Comparison of ENCODE assay signal across 10 cellular contexts in the genomic region with DNA sequence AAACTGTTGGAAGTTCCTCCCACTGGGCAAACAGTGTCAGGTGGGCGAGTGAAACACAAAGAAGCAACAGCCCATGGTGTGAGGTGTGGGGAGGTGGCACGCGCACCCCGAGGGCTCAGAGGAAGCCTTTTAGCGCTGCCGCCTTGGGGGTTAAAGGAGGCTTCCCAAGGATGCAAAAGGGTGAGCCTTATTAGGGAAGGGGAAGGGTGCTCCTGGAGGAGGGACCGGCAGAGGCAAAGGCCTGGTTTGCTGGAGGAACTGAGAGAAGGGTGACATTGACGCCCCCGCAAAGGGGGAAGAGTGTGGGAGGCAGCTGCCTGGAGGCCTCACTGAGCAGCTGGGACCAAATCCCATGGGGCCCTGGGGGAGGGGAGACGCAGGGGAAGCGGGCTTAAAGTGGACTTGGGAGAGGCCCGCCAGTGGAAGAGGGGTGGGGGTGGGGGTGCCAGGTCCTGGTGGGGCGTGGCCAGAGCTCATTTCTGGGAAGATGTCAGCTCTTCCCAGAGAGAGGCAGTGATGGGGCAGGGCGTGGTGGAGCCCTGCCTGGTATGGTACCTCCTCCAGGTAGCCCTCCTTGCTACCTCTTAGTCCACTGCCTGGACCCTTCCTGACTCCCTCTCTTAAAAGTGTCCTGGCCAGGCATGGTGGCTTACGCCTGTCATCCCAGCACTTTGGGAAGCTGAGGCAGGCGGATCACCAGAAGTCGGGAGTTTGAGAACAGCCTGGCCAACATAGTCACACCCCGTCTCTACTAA. TPM values are rescaled to one million over a fixed set of nuclear protein-coding genes. Genes with fewer than 3 reads are reported as not detected.
DNase-seq lines count a peak whose midpoint lies in the region; ATAC-seq and TF ChIP-seq lines count a peak whose summit lies in the region.
"Had no signal": no experiment of that assay in that cellular context is flagged by ENCODE, and none has a peak within 500 bp of the region (broad histone marks: within the 10 kb centered on the region; RNA-seq: fewer than 3 reads in every experiment).

No MANE protein-coding gene starts in this region.

- H3K27me3 Mint-ChIP-seq in H9 (ENCODE audit: low read depth): peaks cover 3% of the 10 kb centered on the region

- H3K36me3 Mint-ChIP-seq in H9 (ENCODE audit: insufficient read depth in 1 of 3, low read depth in 3 of 3): peaks cover 13 to 42% (median 24%) of the 10 kb centered on the region in 3 experiments

- H3K9ac ChIP-seq in H9 (ENCODE audit: extremely low read depth, insufficient read length, low read length) (no peak overlapping the region), OCI-LY3 (ENCODE audit: low read length) (peak overlapping the region; percentile 48)

- H3K4ac ChIP-seq in H9 (ENCODE audit: low read depth, low read length): no peak overlapping the region

- no peaks in the 10 kb centered on the region for H3K79me2 ChIP-seq in H9 (ENCODE audit: insufficient read depth, low read length)
- no peaks in the 10 kb centered on the region for H3K79me2 ChIP-seq in OCI-LY3 (ENCODE audit: low read length)

- H3K4me1 ChIP-seq in H9 (ENCODE audit: insufficient read depth, low read length) (no peaks in the 10 kb centered on the region), OCI-LY3 (ENCODE audit: low read length) (peaks cover 19% of the 10 kb centered on the region)

- H3K27me3 ChIP-seq in H9 (ENCODE audit: insufficient read depth, low read length): no peaks in the 10 kb centered on the region
- H3K27me3 ChIP-seq in OCI-LY3 (ENCODE audit: low read depth, low read length): no peaks in the 10 kb centered on the region

- no peak overlapping the region for H2BK12ac ChIP-seq in H9 (ENCODE audit: insufficient read length, low read depth, low read length)

- peak overlapping the region; percentile 39; the same call in 1 of the 2 replicates for H3K4me3 ChIP-seq in OCI-LY3 (ENCODE audit: low read length)

- H3K23me2 ChIP-seq in H9 (ENCODE audit: insufficient read length, low read depth, low read length, poor library complexity, severe bottlenecking): no peaks in the 10 kb centered on the region

- no peak overlapping the region for H2BK15ac ChIP-seq in H9 (ENCODE audit: low read depth, low read length)

- H2AK5ac ChIP-seq in H9 (ENCODE audit: insufficient read length, low read length): no peak overlapping the region

- no peak overlapping the region for H3K56ac ChIP-seq in H9 (ENCODE audit: insufficient read length, low read depth, low read length)

- no peak overlapping the region for H2BK20ac ChIP-seq in H9 (ENCODE audit: low read depth, low read length, poor library complexity, severe bottlenecking)

- no peak overlapping the region for H3K14ac ChIP-seq in H9 (ENCODE audit: insufficient read depth, low read length)

- no peak for TF ChIP-seq CTCF in H9 (conservative IDR thresholded peaks at IDR 0.05)
- TF ChIP-seq CTCF in OCI-LY3 (IDR thresholded peaks at IDR 0.05; ENCODE audit: low read depth, low read length): no peak

- H4K20me1 ChIP-seq in H9 (ENCODE audit: control insufficient read depth, insufficient read depth, insufficient read length): no peaks in the 10 kb centered on the region
- no peaks in the 10 kb centered on the region for H4K20me1 ChIP-seq in OCI-LY3 (ENCODE audit: insufficient read depth, low read length)

- WGBS in H9 (ENCODE audit: extremely low coverage, insufficient read length, low lambda C conversion rate): no CpG with 5 or more reads among the region's 18 CpGs

- H3K36me3 ChIP-seq in OCI-LY3 (replicated peaks; ENCODE audit: low read depth, low read length): peaks cover 39% of the 10 kb centered on the region

- H3K9me3 Mint-ChIP-seq in H9: peaks cover 11 to 16% of the 10 kb centered on the region in 2 experiments

- no peaks in the 10 kb centered on the region for H3K79me1 ChIP-seq in H9 (ENCODE audit: insufficient read depth, low read depth, low read length, poor library complexity, severe bottlenecking)

- no peak overlapping the region for H3K23ac ChIP-seq in H9 (ENCODE audit: insufficient read length, low read depth, low read length)

- H3K18ac ChIP-seq in H9 (ENCODE audit: insufficient read length, low read depth, low read length): no peak overlapping the region

- no peak overlapping the region for H3K27ac ChIP-seq in H9 (ENCODE audit: insufficient read length, low read depth, low read length)
- peak overlapping the region; percentile 62 for H3K27ac ChIP-seq in OCI-LY3 (ENCODE audit: low read length)

- no peak for ATAC-seq in HG02763 (IDR thresholded peaks at IDR 0.05; ENCODE audit: unreplicated experiment)

- H2BK120ac ChIP-seq in H9 (ENCODE audit: low read depth, low read length, poor library complexity, severe bottlenecking): no peak overlapping the region

- no peak overlapping the region for H3K4me3 Mint-ChIP-seq in H9

- no peak overlapping the region for H2BK5ac ChIP-seq in H9 (ENCODE audit: insufficient read length, low read length)

- no peak overlapping the region for H4K8ac ChIP-seq in H9 (replicated peaks; ENCODE audit: insufficient read length, low read depth, low read length)

- no peak overlapping the region for H2AFZ ChIP-seq in H9 (ENCODE audit: low read length)
- H2AFZ ChIP-seq in OCI-LY3 (ENCODE audit: low read depth, low read length): no peak overlapping the region

- H3K4me1 Mint-ChIP-seq in H9: peaks cover 7 to 8% of the 10 kb centered on the region in 2 experiments

- H4K5ac ChIP-seq in H9 (ENCODE audit: insufficient read length, low read depth, low read length): no peak overlapping the region

- H3K9me3 ChIP-seq in H9 (ENCODE audit: control insufficient read depth, low read depth, low read length) (no peaks in the 10 kb centered on the region), OCI-LY3 (ENCODE audit: insufficient read depth, low read length) (peaks cover 9% of the 10 kb centered on the region; the same call in 1 of the 2 replicates)

- H3K27ac Mint-ChIP-seq in H9: peak overlapping the region in 2 of 3 experiments; percentile 53 to 72; a peak in 4 of 7 replicates

- DNase-seq in D341Med (ENCODE audit: low spot score) (peak; percentile 89), H9 (no peak), iPS-NIHi11 (ENCODE audit: low spot score) (peak; percentile 44), DMS114 treated with DMSO at 0.1 percent for 48 hours (lab: John Stamatoyannopoulos, UW; ENCODE audit: unreplicated experiment) (no peak), NK-92 (lab: John Stamatoyannopoulos, UW; ENCODE audit: unreplicated experiment) (no peak)
- no peak for DNase-seq in stimulated activated CD4-positive, alpha-beta T cell treated with anti-CD3 and anti-CD28 coated beads, Interleukin-15, amount 100 ng/mL, for 24 hours
- DNase-seq: dermis blood vessel endothelial cell had no signal

- H3K4me2 ChIP-seq in H9 (ENCODE audit: insufficient read depth, insufficient read length, low read length) (no peak overlapping the region), OCI-LY3 (ENCODE audit: low read length) (peak overlapping the region; percentile 72)

- no peak overlapping the region for H3T11ph ChIP-seq in H9 (ENCODE audit: low read length)

- no peak overlapping the region for H4K91ac ChIP-seq in H9 (ENCODE audit: insufficient read length, low read depth, low read length)

RNA-seq across cellular contexts. Expression of a gene that starts 12.0 kb away (rescaled TPM):
- 13.1 and 13.7 TPM in 2 replicates for total RNA-seq in H9 (2021)

RNA-seq across cellular contexts. Expression of a gene that starts 20.0 kb away (rescaled TPM):
- 158 and 160 TPM in 2 replicates for total RNA-seq in H9 (2021)

RNA-seq across cellular contexts. Expression of a gene that starts 51.1 kb away (rescaled TPM):
- total RNA-seq in H9 (2021): 21.6 and 22.2 TPM in 2 replicates

RNA-seq across cellular contexts. Expression of a gene that starts 55.6 kb away (rescaled TPM):
- 0.96 and 1.0 TPM in 2 replicates for total RNA-seq in H9 (2021)
- total RNA-seq: dermis blood vessel endothelial cell, HT1080 had no signal

Comparison
In these comparisons a context has a peak if more than half of its experiments do, and no peak if none do; other contexts are left out.
1. DNase-seq: peak in D341Med (single experiment) and iPS-NIHi11 (single experiment); none in H9 (single experiment), DMS114 treated with DMSO at 0.1 percent for 48 hours (single experiment), stimulated activated CD4-positive, alpha-beta T cell treated with anti-CD3 and anti-CD28 coated beads, Interleukin-15, amount 100 ng/mL, for 24 hours (single experiment) and NK-92 (single experiment).